Comparison of ENCODE assay signal across 8 cellular contexts in genomic region chr2:168246483-168247340, GRCh38. TPM values are rescaled to one million over a fixed set of nuclear protein-coding genes. Genes with fewer than 3 reads are reported as not detected.
DNase-seq lines count a peak whose midpoint lies in the region; ATAC-seq and TF ChIP-seq lines count a peak whose summit lies in the region.

No MANE protein-coding gene starts in this region.

- peaks cover 41% of the 10 kb centered on the region for H3K4me1 Mint-ChIP-seq in CD4-positive, alpha-beta T cell (ENCODE audit: low read depth)

- intact Hi-C loops in CD4-positive, alpha-beta T cell (cut with DNase I, micrococcal nuclease), result loop anchor here (2.0 to 10.0 kb wide), 5 partner anchors 54 to 646 kb away; partner anchors contain the start of gene SPC25 (in 1 of the 2)

- H3K36me3 ChIP-seq in RWPE2 (ENCODE audit: low read depth) (peaks cover 5% of the 10 kb centered on the region), gastroesophageal sphincter (no peaks in the 10 kb centered on the region), neutrophil (no peaks in the 10 kb centered on the region)

- peak; percentile 71 for ATAC-seq in CD4-positive, alpha-beta T cell (ENCODE audit: poor library complexity)
- ATAC-seq in GM19372 (IDR thresholded peaks at IDR 0.05; ENCODE audit: low read depth, unreplicated experiment), result peak; percentile 44
- ATAC-seq in HG03469 (IDR thresholded peaks at IDR 0.05; ENCODE audit: unreplicated experiment), result peak; percentile 34
- ATAC-seq in RWPE2 (ENCODE audit: low read depth), result peak; percentile 64
- peak; percentile 59 for ATAC-seq in gastroesophageal sphincter

- TF ChIP-seq POLR2A in gastroesophageal sphincter (IDR thresholded peaks at IDR 0.05), result no peak

- H3K4me3 ChIP-seq in RWPE2 (ENCODE audit: severe bottlenecking) (peak overlapping the region; percentile 80), gastroesophageal sphincter (peak overlapping the region; percentile 85 to 92), neutrophil (ENCODE audit: low read depth in 1 of 2, low read length in 1 of 2) (peak overlapping the region; percentile 62 to 71)

- H3K27me3 ChIP-seq in CD4-positive, alpha-beta T cell (ENCODE audit: control insufficient read depth, insufficient read depth, low read length), result no peaks in the 10 kb centered on the region
- no peaks in the 10 kb centered on the region for H3K27me3 ChIP-seq in RWPE2 (ENCODE audit: insufficient read depth, poor library complexity, severe bottlenecking)
- H3K27me3 ChIP-seq in gastroesophageal sphincter, result no peaks in the 10 kb centered on the region
- peaks cover 20% of the 10 kb centered on the region for H3K27me3 ChIP-seq in neutrophil

- peak overlapping the region; percentile 94 for H3K4me3 Mint-ChIP-seq in CD4-positive, alpha-beta T cell

- H3K27me3 Mint-ChIP-seq in CD4-positive, alpha-beta T cell, result no peaks in the 10 kb centered on the region

- H3K4me1 ChIP-seq in RWPE2 (ENCODE audit: insufficient read depth, poor library complexity, severe bottlenecking) (peaks cover 37% of the 10 kb centered on the region), gastroesophageal sphincter (peaks cover 0 to 61% (median 0%) of the 10 kb centered on the region in 3 donors), neutrophil (ENCODE audit: control insufficient read depth in 1 of 2, insufficient read depth in 1 of 2, low read depth in 1 of 2, low read length in 1 of 2) (peaks cover 10 to 14% of the 10 kb centered on the region in 2 experiments)

- H3K27ac ChIP-seq in CD4-positive, alpha-beta T cell (ENCODE audit: low read depth, low read length), result peak overlapping the region; percentile 78
- H3K27ac ChIP-seq in RWPE2 (ENCODE audit: poor library complexity, severe bottlenecking) (peak overlapping the region; percentile 84), gastroesophageal sphincter (peak overlapping the region; percentile 77 to 92 (median 90)), neutrophil (peak overlapping the region; percentile 53), substantia nigra (ENCODE audit: low read depth, low read length, poor library complexity, severe bottlenecking) (peak overlapping the region; percentile 88)

- CTCF ChIA-PET in CD4-positive, alpha-beta T cell (lab: Charles Lee), result interaction anchor here (0.5 to 1.1 kb wide), 2 partner anchors 86 to 111 kb away, joined by 3 read pairs; no protein-coding TSS in a partner anchor

- 0 to 1% methylated on average over 6 to 23 of the region's 95 CpGs for WGBS in gastroesophageal sphincter (ENCODE audit: low coverage in 1 of 2), 2 donors

- no peaks in the 10 kb centered on the region for H3K9me3 ChIP-seq in CD4-positive, alpha-beta T cell (ENCODE audit: control insufficient read depth, low read length)
- no peaks in the 10 kb centered on the region for H3K9me3 ChIP-seq in RWPE2 (ENCODE audit: severe bottlenecking)
- H3K9me3 ChIP-seq in gastroesophageal sphincter, result no peaks in the 10 kb centered on the region
- H3K9me3 ChIP-seq in neutrophil, result no peaks in the 10 kb centered on the region

- TF ChIP-seq CTCF in CD4-positive, alpha-beta T cell (IDR thresholded peaks at IDR 0.05), result no peak
- peak; percentile 43 for TF ChIP-seq CTCF in RWPE2 (IDR thresholded peaks at IDR 0.05; ENCODE audit: poor library complexity, severe bottlenecking)
- peak in 3 of 4 experiments; percentile 35 to 69 (median 41) for TF ChIP-seq CTCF in gastroesophageal sphincter (IDR thresholded peaks at IDR 0.05)
- TF ChIP-seq CTCF in neutrophil (IDR thresholded peaks at IDR 0.05), result no peak

- no peak for TF ChIP-seq EP300 in gastroesophageal sphincter (IDR thresholded peaks at IDR 0.05)

- H3K36me3 Mint-ChIP-seq in CD4-positive, alpha-beta T cell (ENCODE audit: low read depth), result peaks cover 9% of the 10 kb centered on the region

- peak; percentile 60 to 80 (median 71) for DNase-seq in CD4-positive, alpha-beta T cell
- DNase-seq in RWPE2 (ENCODE audit: low spot score), result peak; percentile 65
- peak; percentile 34 to 66 (median 45) for DNase-seq in activated naive CD4-positive, alpha-beta T cell (lab: John Stamatoyannopoulos, UW)
- peak in 48 of 49 donors; percentile 32 to 87 (median 72) for DNase-seq in substantia nigra (lab: John Stamatoyannopoulos, UW)

- H3K9me3 Mint-ChIP-seq in CD4-positive, alpha-beta T cell, result no peaks in the 10 kb centered on the region

- H3K27ac Mint-ChIP-seq in CD4-positive, alpha-beta T cell, result peak overlapping the region; percentile 88

- POLR2A ChIA-PET in CD4-positive, alpha-beta T cell (lab: Charles Lee), result interaction anchor here (0.7 to 1.3 kb wide), 3 partner anchors 35 to 75 kb away, joined by 3 to 4 read pairs (median 3); no protein-coding TSS in a partner anchor

RNA-seq across cellular contexts. Expression of gene STK39, which starts 0.7 kb away (rescaled TPM):
- 1 to 10 TPM; 7.9 to 9.5 TPM for total RNA-seq in CD4-positive, alpha-beta T cell
- total RNA-seq in gastroesophageal sphincter, result 10 to 100 TPM; 35.3 to 58.0 (median 47.0) TPM

Comparison
In these comparisons a context has a peak if more than half of its experiments do, and no peak if none do; other contexts are left out.
1. Peak in every context shown above with its lines: DNase-seq, ATAC-seq, H3K4me3 ChIP-seq and H3K27ac ChIP-seq.
2. CTCF ChIP-seq: peak in RWPE2 (single experiment) and gastroesophageal sphincter (3 of 4); none in CD4-positive, alpha-beta T cell (single experiment) and neutrophil (single experiment).